In genomic region chr1:207436746-207437145, GRCh38 we compare ENCODE assay signal across 9 cellular contexts. TPM values are rescaled to one million over a fixed set of nuclear protein-coding genes. Genes with fewer than 3 reads are reported as not detected.
"Had no signal": no experiment of that assay in that cellular context is flagged by ENCODE, and none has a peak within 500 bp of the region (broad histone marks: within the 10 kb centered on the region; RNA-seq: fewer than 3 reads in every experiment).

No MANE protein-coding gene starts in this region.

RNA-seq across cellular contexts. Expression of gene CR2, which starts 17.4 kb away (rescaled TPM):
- total RNA-seq: left cardiac atrium, left ventricle myocardium inferior, left ventricle myocardium superior, lung microvascular endothelial cell, mesenteric fat pad, mesothelial cell of epicardium, myocyte had no signal
- polyA plus RNA-seq: immature natural killer cell, keratinocyte had no signal

RNA-seq across cellular contexts. Expression of gene CR1, which starts 59.2 kb away (rescaled TPM):
- total RNA-seq: lung microvascular endothelial cell, myocyte had no signal
